In genomic region chr1:210232524-210233215, GRCh38 we compare ENCODE assay signal across 8 cellular contexts. TPM values are rescaled to one million over a fixed set of nuclear protein-coding genes. Genes with fewer than 3 reads are reported as not detected.
A peak's percentile ranks its signal among the peaks of the same experiment; 100 is the strongest.
DNase-seq lines count a peak whose midpoint lies in the region; ATAC-seq, FAIRE-seq and TF ChIP-seq lines count a peak whose summit lies in the region.

TSS of gene SERTAD4 (plus strand) at chr1:210232796. CDS start at chr1:210237961, 5,165 bp downstream.

- peaks cover 3% of the 10 kb centered on the region; the same call in 1 of the 2 replicates for H3K27me3 Mint-ChIP-seq in HFFc6 (ENCODE audit: insufficient read depth)

- H3K36me3 ChIP-seq in SK-N-SH (replicated peaks in 1 of 2; ENCODE audit: control insufficient read depth in 1 of 2, insufficient read depth in 2 of 2, low read length in 1 of 2) (peaks cover 3 to 8% of the 10 kb centered on the region in 2 experiments), mucosa of stomach (ENCODE audit: control insufficient read depth, insufficient read depth, low read length) (no peaks in the 10 kb centered on the region)

- POLR2A ChIA-PET in SK-N-SH (lab: Yijun Ruan, JAX), result interaction anchor here (1.0 to 3.0 kb wide), 5 partner anchors 18 to 78 kb away, joined by 3 to 29 read pairs (median 12); no protein-coding TSS in a partner anchor

- peaks cover 15% of the 10 kb centered on the region; the same call in 1 of the 2 replicates for H3K36me3 Mint-ChIP-seq in HFFc6 (ENCODE audit: low read depth)

- ATAC-seq in esophagus mucosa (peak; percentile 91), HG03469 (IDR thresholded peaks at IDR 0.05; ENCODE audit: unreplicated experiment) (no peak), HG02588 (IDR thresholded peaks at IDR 0.05; ENCODE audit: unreplicated experiment) (no peak)

- peak within 1 kb of the TSS; percentile 92 for H3K4me3 Mint-ChIP-seq in HFFc6

- H3K9me3 Mint-ChIP-seq in HFFc6, result no peaks in the 10 kb centered on the region

- TF ChIP-seq RAD21 in SK-N-SH (IDR thresholded peaks at IDR 0.05; ENCODE audit: low read length), result no peak

- peak within 1 kb of the TSS; percentile 93 for H3K4me2 ChIP-seq in SK-N-SH

- 2% methylated on average over 11 of the region's 79 CpGs for WGBS in SK-N-SH (ENCODE audit: low lambda C conversion rate)

- H3K79me2 ChIP-seq in SK-N-SH (ENCODE audit: insufficient read depth), result no peaks in the 10 kb centered on the region

- peak within 1 kb of the TSS; percentile 68 for H3K27ac Mint-ChIP-seq in HFFc6

- H3K9me3 ChIP-seq in SK-N-SH, result no peaks in the 10 kb centered on the region
- H3K9me3 ChIP-seq in mucosa of stomach (ENCODE audit: control insufficient read depth, low read length), result no peaks in the 10 kb centered on the region

- H3K27me3 ChIP-seq in SK-N-SH (ENCODE audit: insufficient read depth) (no peaks in the 10 kb centered on the region), mucosa of stomach (ENCODE audit: control insufficient read depth, insufficient read depth, low read length) (peaks cover 9% of the 10 kb centered on the region)

- peak within 1 kb of the TSS; percentile 65 for H3K9ac ChIP-seq in SK-N-SH
- peak within 1 kb of the TSS; percentile 59 for H3K9ac ChIP-seq in mucosa of stomach (ENCODE audit: low read length)

- H3K4me1 Mint-ChIP-seq in HFFc6 (ENCODE audit: low read depth), result peaks cover 33% of the 10 kb centered on the region

- no peak for TF ChIP-seq CTCF in HFFc6 (IDR thresholded peaks at IDR 0.05)
- TF ChIP-seq CTCF in SK-N-SH (IDR thresholded peaks at IDR 0.05), result no peak

- CTCF ChIA-PET in SK-N-SH (lab: Yijun Ruan, JAX), result interaction anchor here (0.7 to 2.1 kb wide), 9 partner anchors 16 to 89 kb away, joined by 3 to 13 read pairs (median 5); no protein-coding TSS in a partner anchor

- peak; percentile 35 for DNase-seq in AG20443 (ENCODE audit: low spot score)
- DNase-seq in HFFc6, result peak; percentile 39
- DNase-seq in SK-N-SH, result peak; percentile 88
- DNase-seq in urothelium cell line (ENCODE audit: low spot score), result peak; percentile 65

- H3K27ac ChIP-seq in SK-N-SH (ENCODE audit: low read depth in 2 of 2, low read length in 1 of 2), result peak within 1 kb of the TSS; percentile 35 to 97

- H3K4me3 ChIP-seq in SK-N-SH (ENCODE audit: low read depth in 2 of 2, low read length in 1 of 2) (peak within 1 kb of the TSS; percentile 78 to 84), mucosa of stomach (ENCODE audit: low read length) (peak within 1 kb of the TSS; percentile 40)

- no peaks in the 10 kb centered on the region for H4K20me1 ChIP-seq in SK-N-SH (ENCODE audit: insufficient read depth)

- FAIRE-seq in urothelium cell line (lab: Jason Lieb, UNC), result no peak

- H3K9me2 ChIP-seq in SK-N-SH, result no peaks in the 10 kb centered on the region

- H2AFZ ChIP-seq in SK-N-SH (ENCODE audit: low read depth), result peak within 1 kb of the TSS; percentile 56; the same call in 1 of the 2 replicates

- H3K4me1 ChIP-seq in SK-N-SH (ENCODE audit: control insufficient read depth in 1 of 2, insufficient read depth in 2 of 2, low read depth in 1 of 2, low read length in 1 of 2) (peaks cover 25 to 30% of the 10 kb centered on the region in 2 experiments), mucosa of stomach (ENCODE audit: control insufficient read depth, insufficient read depth, low read length) (peaks cover 18% of the 10 kb centered on the region)

- TF ChIP-seq EP300 in SK-N-SH (IDR thresholded peaks at IDR 0.05; ENCODE audit: borderline replicate concordance in 1 of 2, low read depth in 1 of 2, low read length in 1 of 2), result no peak

- H3F3A ChIP-seq in SK-N-SH (replicated peaks; ENCODE audit: insufficient read depth), result peaks cover 24% of the 10 kb centered on the region

TF ChIP-seq in SK-N-SH, 30 proteins besides CTCF, POLR2A, EP300 and RAD21:
- TF ChIP-seq GATA2 (CRISPR knock-in tag; IDR thresholded peaks at IDR 0.05) (no peak), SIN3A (IDR thresholded peaks at IDR 0.05; ENCODE audit: borderline replicate concordance, low read depth, low read length) (0 out of 2 replicates have a peak, but pooled peaks have one; percentile 11)

RNA-seq across cellular contexts. Expression of gene SERTAD4, which starts in this region (rescaled TPM):
- total RNA-seq in HFFc6 (2021; fragmentation: NEBNext Ultra II Directional; extraction: Animal tissue kit (Norgen Biotek cat#: 25700)), result 1 to 10 TPM; 2.3 to 5.2 (median 3.9) TPM
- polyA plus RNA-seq in SK-N-SH (2012; rRNA removed), result 2.6 and 2.9 TPM in 2 replicates
- 2.8 and 3.5 TPM in 2 replicates for polyA plus RNA-seq in SK-N-SH (2012; cell fraction: cytosol; rRNA removed)
- polyA plus RNA-seq in SK-N-SH (2012; cell fraction: nucleus; rRNA removed), result 1.8 and 3.0 TPM in 2 replicates
- 8.7 TPM for total RNA-seq in esophagus mucosa

Comparison
In these comparisons a context has a peak if more than half of its experiments do, and no peak if none do; other contexts are left out.
1. DNase-seq: peak in every context shown above with its lines; median percentile 88 in SK-N-SH; 65 in urothelium cell line; 39 in HFFc6; 35 in AG20443.